2 cellular contexts compared by ENCODE assay signal in the genomic region with DNA sequence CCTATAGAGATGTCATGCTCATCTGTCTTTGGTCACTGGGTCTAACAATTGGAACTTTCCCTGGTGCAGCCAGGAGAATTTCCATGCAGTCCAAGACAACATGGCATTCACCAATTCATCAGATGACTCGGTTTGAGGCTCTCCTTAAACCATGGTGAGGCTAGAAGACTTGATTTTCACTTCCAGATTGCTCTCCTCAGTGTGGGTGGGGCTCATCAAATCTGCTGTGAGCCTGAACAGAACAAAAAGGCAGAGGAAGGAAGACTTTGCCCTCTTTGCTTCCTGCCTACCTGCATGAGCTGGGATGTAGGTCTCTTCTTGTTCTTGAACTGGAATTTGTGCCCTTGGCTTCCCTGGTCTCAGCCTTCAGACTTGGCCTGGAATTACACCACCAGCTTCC.
TF ChIP-seq lines count a peak whose summit lies in the region.

No MANE protein-coding gene starts in this region.

TF ChIP-seq in IMR-90, 13 proteins besides CTCF, POLR2A, EP300 and RAD21:
- TF ChIP-seq MAZ (IDR thresholded peaks at IDR 0.05; ENCODE audit: borderline replicate concordance, low read depth, low read length) (no peak), CEBPB (IDR thresholded peaks at IDR 0.05; ENCODE audit: low read depth, low read length) (no peak), RCOR1 (IDR thresholded peaks at IDR 0.05; ENCODE audit: insufficient replicate concordance, low read length) (no peak), SMC3 (IDR thresholded peaks at IDR 0.05; ENCODE audit: low read depth, low read length) (no peak), FOS (IDR thresholded peaks at IDR 0.05; ENCODE audit: low read depth, low read length) (no peak), CHD1 (IDR thresholded peaks at IDR 0.05; ENCODE audit: low read depth, low read length) (no peak), RFX5 (IDR thresholded peaks at IDR 0.05; ENCODE audit: low read depth, low read length) (no peak), BHLHE40 (IDR thresholded peaks at IDR 0.05; ENCODE audit: low read depth, low read length) (no peak), NFE2L2 (IDR thresholded peaks at IDR 0.05; ENCODE audit: low read depth, low read length) (no peak), ELK1 (IDR thresholded peaks at IDR 0.05; ENCODE audit: borderline replicate concordance, low read depth, low read length) (no peak), MXI1 (IDR thresholded peaks at IDR 0.05; ENCODE audit: borderline replicate concordance, low read depth, low read length) (no peak)
- TF ChIP-seq, protein P1, sequence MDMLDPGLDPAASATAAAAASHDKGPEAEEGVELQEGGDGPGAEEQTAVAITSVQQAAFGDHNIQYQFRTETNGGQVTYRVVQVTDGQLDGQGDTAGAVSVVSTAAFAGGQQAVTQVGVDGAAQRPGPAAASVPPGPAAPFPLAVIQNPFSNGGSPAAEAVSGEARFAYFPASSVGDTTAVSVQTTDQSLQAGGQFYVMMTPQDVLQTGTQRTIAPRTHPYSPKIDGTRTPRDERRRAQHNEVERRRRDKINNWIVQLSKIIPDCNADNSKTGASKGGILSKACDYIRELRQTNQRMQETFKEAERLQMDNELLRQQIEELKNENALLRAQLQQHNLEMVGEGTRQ (IDR thresholded peaks at IDR 0.05; ENCODE audit: low read depth, low read length): no peak

TF ChIP-seq in endothelial cell of umbilical vein, 7 proteins besides CTCF, POLR2A, EP300 and RAD21:
- TF ChIP-seq POLR2AphosphoS5 (IDR thresholded peaks at IDR 0.05; ENCODE audit: insufficient read depth, low read depth, low read length): no peak
- TF ChIP-seq FOS (IDR thresholded peaks at IDR 0.05; ENCODE audit: borderline replicate concordance, insufficient read depth, low read length): no peak
- TF ChIP-seq EZH2 (IDR thresholded peaks at IDR 0.05; ENCODE audit: borderline replicate concordance, low read depth, low read length, severe bottlenecking): no peak
- TF ChIP-seq, protein P2, sequence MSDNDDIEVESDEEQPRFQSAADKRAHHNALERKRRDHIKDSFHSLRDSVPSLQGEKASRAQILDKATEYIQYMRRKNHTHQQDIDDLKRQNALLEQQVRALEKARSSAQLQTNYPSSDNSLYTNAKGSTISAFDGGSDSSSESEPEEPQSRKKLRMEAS (IDR thresholded peaks at IDR 0.05; ENCODE audit: insufficient read depth, insufficient read length): no peak
- TF ChIP-seq GATA2 (IDR thresholded peaks at IDR 0.05; ENCODE audit: insufficient read depth, insufficient read length, low read depth, low read length): no peak
- no peak for TF ChIP-seq JUN (IDR thresholded peaks at IDR 0.05; ENCODE audit: borderline replicate concordance, insufficient read depth, insufficient read length, low read depth)
- TF ChIP-seq MYC (IDR thresholded peaks at IDR 0.05; ENCODE audit: low read depth, low read length): no peak
TF ChIP-seq in endothelial cell of umbilical vein: peak in this region for 0.
